In genomic region chr15:40344217-40344616, GRCh38 we compare ENCODE assay signal across 1 cellular context.
TF ChIP-seq lines count a peak whose summit lies in the region.

No MANE protein-coding gene starts in this region.

TF ChIP-seq in SK-N-SH treated with all-trans-retinoic acid at 6 μM for 48 hours, 23 proteins besides CTCF, POLR2A, EP300 and RAD21:
- TF ChIP-seq TSHZ2 (CRISPR knock-in tag; IDR thresholded peaks at IDR 0.05) (no peak), TOX (CRISPR knock-in tag; IDR thresholded peaks at IDR 0.05; ENCODE audit: borderline replicate concordance) (no peak), ZFP30 (CRISPR knock-in tag; IDR thresholded peaks at IDR 0.05) (no peak), ARNTL (CRISPR knock-in tag; IDR thresholded peaks at IDR 0.05; ENCODE audit: borderline replicate concordance, low read depth) (no peak), GLIS3 (CRISPR knock-in tag; IDR thresholded peaks at IDR 0.05) (no peak), SNAI2 (CRISPR knock-in tag; IDR thresholded peaks at IDR 0.05) (no peak), ISL1 (CRISPR knock-in tag; IDR thresholded peaks at IDR 0.05) (no peak), CSRNP3 (CRISPR knock-in tag; IDR thresholded peaks at IDR 0.05) (no peak), ZNF565 (CRISPR knock-in tag; conservative IDR thresholded peaks at IDR 0.05; ENCODE audit: low read depth) (no peak)
TF ChIP-seq in SK-N-SH treated with all-trans-retinoic acid at 6 μM for 48 hours: peak in this region for 0.
